ENCODE assay signal across 15 cellular contexts in the genomic region with DNA sequence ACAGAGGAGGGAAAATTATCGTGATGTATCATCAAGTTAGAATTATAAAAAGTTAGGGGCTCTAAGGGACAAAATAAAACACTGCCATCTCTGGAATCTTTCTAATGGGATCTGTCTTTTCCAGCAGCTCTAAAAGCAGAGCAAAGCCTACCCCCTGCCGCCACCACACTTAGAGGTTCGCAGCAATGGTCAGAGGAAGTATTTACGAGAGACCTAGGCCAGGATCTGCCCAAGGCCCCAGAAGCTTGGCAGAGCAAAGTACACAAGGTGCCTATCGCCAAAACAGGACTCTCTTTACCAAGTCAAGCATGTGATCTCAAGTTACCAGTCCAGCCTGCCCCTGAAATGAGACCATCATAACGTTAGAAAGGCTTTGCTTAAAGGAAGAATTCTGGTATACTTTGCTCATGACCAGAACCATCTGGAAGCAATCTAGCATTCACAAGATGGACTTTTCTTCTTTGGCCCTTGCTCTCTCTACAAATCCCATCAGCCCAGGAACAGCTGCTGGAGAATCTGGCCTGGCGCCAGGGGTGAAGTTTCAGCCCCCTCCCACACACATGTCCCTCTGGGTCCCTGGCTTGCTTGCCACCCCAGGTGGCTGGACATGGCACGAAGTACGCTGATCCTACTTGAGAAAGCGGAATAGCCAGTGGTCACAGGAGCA.
DNase-seq lines count a peak whose midpoint lies in the region; ATAC-seq and TF ChIP-seq lines count a peak whose summit lies in the region.
"Had no signal": no experiment of that assay in that cellular context is flagged by ENCODE, and none has a peak within 500 bp of the region (broad histone marks: within the 10 kb centered on the region; RNA-seq: fewer than 3 reads in every experiment).

No MANE protein-coding gene starts in this region.

- H3K9me3 ChIP-seq in right cardiac atrium (ENCODE audit: control insufficient read depth, low read length) = no peaks in the 10 kb centered on the region
- H3K9me3 ChIP-seq in spleen = no peaks in the 10 kb centered on the region
- H3K9me3 ChIP-seq in Caco-2 = no peaks in the 10 kb centered on the region
- H3K9me3 ChIP-seq: colonic mucosa, stomach had no signal

- POLR2A ChIA-PET in Caco-2 (lab: Charles Lee) = no interaction called here

- WGBS in right cardiac atrium = 65% methylated on average over 10 of the region's 10 CpGs
- WGBS in spleen, 5 donors = 73 to 88% (median 84%) methylated on average over 10 of the region's 10 CpGs

- no peak overlapping the region for H3K27ac Mint-ChIP-seq in Caco-2 (ENCODE audit: unreplicated experiment)
- H3K27ac Mint-ChIP-seq: activated naive CD4-positive, alpha-beta T cell treated with anti-CD3 and anti-CD28 coated beads, Interleukin-2, amount 10 ng/mL, durations not matched to agents 7 days and 5 days had no signal

- intact Hi-C loops in right cardiac atrium (cut with DNase I) (loop anchor here in 1 of 4 donors (10.0 kb wide), 1 partner anchor 90 kb away; no protein-coding TSS in a partner anchor), spleen (cut with DNase I; ENCODE audit: low total_unique reads) (no loop called here), Caco-2 (cut with micrococcal nuclease; ENCODE audit: unreplicated experiment) (no loop called here)

- ATAC-seq in right cardiac atrium = peak; percentile 19 to 34
- ATAC-seq in HG02885 (IDR thresholded peaks at IDR 0.05; ENCODE audit: poor library complexity, unreplicated experiment) = no peak
- ATAC-seq: left colon had no signal

- H3K27me3 Mint-ChIP-seq in Caco-2 (ENCODE audit: insufficient read depth, unreplicated experiment) = no peaks in the 10 kb centered on the region

- H3K4me1 Mint-ChIP-seq in Caco-2 (ENCODE audit: low read depth, unreplicated experiment) = peaks cover 9% of the 10 kb centered on the region
- H3K4me1 Mint-ChIP-seq: activated naive CD4-positive, alpha-beta T cell treated with anti-CD3 and anti-CD28 coated beads, Interleukin-2, amount 10 ng/mL, durations not matched to agents 7 days and 5 days had no signal

- CTCF ChIA-PET in Caco-2 (lab: Charles Lee) = no interaction called here

- H3K27ac ChIP-seq in angular gyrus (ENCODE audit: low read depth, low read length) (peak overlapping the region; percentile 87), right cardiac atrium (ENCODE audit: low read length) (peak overlapping the region; percentile 26), spleen (peak overlapping the region in 6 of 8 donors; percentile 32 to 46 (median 38))
- H3K27ac ChIP-seq: colonic mucosa had no signal

- peaks cover 97% of the 10 kb centered on the region for H3K36me3 Mint-ChIP-seq in Caco-2 (ENCODE audit: insufficient read depth, unreplicated experiment)
- H3K36me3 Mint-ChIP-seq: activated naive CD4-positive, alpha-beta T cell treated with anti-CD3 and anti-CD28 coated beads, Interleukin-2, amount 10 ng/mL, durations not matched to agents 7 days and 5 days had no signal

- H3K4me1 ChIP-seq in right cardiac atrium (ENCODE audit: control insufficient read depth, insufficient read depth, low read length) (peaks cover 4% of the 10 kb centered on the region), spleen (peaks cover 0 to 12% (median 0%) of the 10 kb centered on the region in 6 donors), Caco-2 (peaks cover 7% of the 10 kb centered on the region; the same call in 1 of the 2 replicates)
- H3K4me1 ChIP-seq: colonic mucosa had no signal

- H3K9me3 Mint-ChIP-seq in Caco-2 (ENCODE audit: unreplicated experiment) = no peaks in the 10 kb centered on the region
- H3K9me3 Mint-ChIP-seq: activated naive CD4-positive, alpha-beta T cell treated with anti-CD3 and anti-CD28 coated beads, Interleukin-2, amount 10 ng/mL, durations not matched to agents 7 days and 5 days had no signal

- H3K4me3 ChIP-seq in right cardiac atrium (ENCODE audit: low read length) = no peak overlapping the region
- no peak overlapping the region for H3K4me3 ChIP-seq in spleen
- no peak overlapping the region for H3K4me3 ChIP-seq in Caco-2 (ENCODE audit: low read depth, low read length)
- H3K4me3 ChIP-seq: colonic mucosa, stomach had no signal

- DNase-seq in M059J (ENCODE audit: low read depth) = peak; percentile 87
- DNase-seq in right cardiac atrium = peak; percentile 38 to 81 (median 73)
- no peak for DNase-seq in spleen
- no peak for DNase-seq in Caco-2
- no peak for DNase-seq in SIG-M5 treated with dmso at 0.1 percent for 504 hours (lab: John Stamatoyannopoulos, UW; ENCODE audit: unreplicated experiment)
- DNase-seq: activated naive CD4-positive, alpha-beta T cell treated with anti-CD3 and anti-CD28 coated beads, Interleukin-2, amount 10 ng/mL, durations not matched to agents 7 days and 5 days; colonic mucosa; COR-L47; left colon; NCI-H2081 treated with DMSO at 0.1 percent for 48 hours; stimulated activated CD4-positive, alpha-beta T cell treated with anti-CD3 and anti-CD28 coated beads, Interleukin-2, amount 100 ng/mL, for 48 hours; stomach; T1000 had no signal

- H3K4me3 Mint-ChIP-seq in Caco-2 (ENCODE audit: unreplicated experiment) = no peak overlapping the region
- H3K4me3 Mint-ChIP-seq: activated naive CD4-positive, alpha-beta T cell treated with anti-CD3 and anti-CD28 coated beads, Interleukin-2, amount 10 ng/mL, durations not matched to agents 7 days and 5 days had no signal

- TF ChIP-seq CTCF in spleen (IDR thresholded peaks at IDR 0.05 in 8 of 11, conservative IDR thresholded peaks at IDR 0.05 in 3 of 11) = no peak
- TF ChIP-seq CTCF in Caco-2 (IDR thresholded peaks at IDR 0.05; ENCODE audit: insufficient read depth in 1 of 2, low read depth in 1 of 2, low read length in 1 of 2, severe bottlenecking in 1 of 2, unreplicated experiment in 1 of 2) = no peak

- H3K27me3 ChIP-seq in right cardiac atrium (ENCODE audit: control insufficient read depth, insufficient read depth) (no peaks in the 10 kb centered on the region), spleen (replicated peaks in 1 of 7) (no peaks in the 10 kb centered on the region), Caco-2 (replicated peaks; ENCODE audit: control insufficient read depth, insufficient read depth, low read length) (no peaks in the 10 kb centered on the region)
- H3K27me3 ChIP-seq: colonic mucosa, stomach had no signal

- BruUV-seq in Caco-2 (replicated peaks; lab: Mats Ljungman, UMichigan) = no TSS peak

- no peaks in the 10 kb centered on the region for H3K36me3 ChIP-seq in spleen
- H3K36me3 ChIP-seq in Caco-2 (ENCODE audit: control insufficient read depth, insufficient read depth, low read length) = peaks cover 1% of the 10 kb centered on the region; the same call in 1 of the 2 replicates
- H3K36me3 ChIP-seq: colonic mucosa, stomach had no signal

- no peak for TF ChIP-seq POLR2A in spleen (IDR thresholded peaks at IDR 0.05)

Comparison
In these comparisons a context has a peak if more than half of its experiments do, and no peak if none do; other contexts are left out.
1. DNase-seq: peak in M059J (single experiment) and right cardiac atrium (3 of 3); none in spleen (single experiment), Caco-2 (0 of 2) and SIG-M5 treated with dmso at 0.1 percent for 504 hours (single experiment).
2. H3K27ac ChIP-seq: peak in every context shown above with its lines; median percentile 87 in angular gyrus; 38 in spleen; 26 in right cardiac atrium.